9 cellular contexts compared by ENCODE assay signal in the genomic region with DNA sequence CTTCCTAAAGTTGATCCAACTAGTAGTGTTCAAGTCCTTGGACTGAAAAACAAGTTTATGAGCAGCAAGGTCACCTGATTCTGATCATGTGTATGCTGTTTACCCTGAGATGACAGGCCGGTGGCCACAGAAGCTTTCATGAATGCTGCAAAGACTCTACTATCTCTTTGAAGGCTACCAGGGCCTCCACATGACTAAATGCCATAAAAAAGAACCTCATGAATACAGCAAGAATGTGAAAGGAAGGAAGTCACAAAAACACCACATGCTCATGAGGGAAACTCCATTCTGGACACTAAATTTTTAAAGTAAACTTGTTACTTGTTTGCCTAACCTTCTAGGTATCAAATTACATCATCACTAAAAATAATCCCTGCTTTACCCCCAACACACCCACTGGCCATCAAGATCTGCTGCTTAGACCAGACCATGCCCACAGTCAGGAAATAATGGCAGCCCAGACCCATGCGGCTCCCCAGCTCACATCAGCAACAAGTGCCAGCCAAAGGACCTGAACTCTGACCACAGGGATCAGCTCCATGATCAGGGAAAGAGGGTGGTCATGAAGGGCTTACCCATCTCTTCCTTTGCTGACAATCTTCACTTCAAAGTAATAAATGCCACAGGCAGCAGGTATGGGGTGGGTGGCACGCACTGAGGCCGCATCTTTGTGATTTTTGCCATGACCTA. TPM values are rescaled to one million over a fixed set of nuclear protein-coding genes. Genes with fewer than 3 reads are reported as not detected.
DNase-seq lines count a peak whose midpoint lies in the region; ATAC-seq and TF ChIP-seq lines count a peak whose summit lies in the region.
"Had no signal": no experiment of that assay in that cellular context is flagged by ENCODE, and none has a peak within 500 bp of the region (broad histone marks: within the 10 kb centered on the region; RNA-seq: fewer than 3 reads in every experiment).

No MANE protein-coding gene starts in this region.

- no peak for ATAC-seq in CD4-positive, CD25-positive, alpha-beta regulatory T cell (ENCODE audit: low read depth in 2 of 2)
- ATAC-seq in HG03159 (IDR thresholded peaks at IDR 0.05; ENCODE audit: unreplicated experiment): no peak
- ATAC-seq in HG03097 (IDR thresholded peaks at IDR 0.05; ENCODE audit: low FRiP score, unreplicated experiment): no peak
- ATAC-seq in GM18868 (IDR thresholded peaks at IDR 0.05; ENCODE audit: unreplicated experiment): no peak

- peak in 1 of 3 donors; percentile 23 for DNase-seq in CD4-positive, CD25-positive, alpha-beta regulatory T cell
- DNase-seq in NAMALWA (ENCODE audit: low spot score) (peak; percentile 10), dorsolateral prefrontal cortex (no peak), cerebellum (ENCODE audit: low spot score) (no peak)
- DNase-seq: NCI-H1930 had no signal

- no peaks in the 10 kb centered on the region for H3K9me3 Mint-ChIP-seq in CD4-positive, CD25-positive, alpha-beta regulatory T cell
- no peaks in the 10 kb centered on the region for H3K9me3 Mint-ChIP-seq in nephron

- H3K4me3 ChIP-seq in CD4-positive, CD25-positive, alpha-beta regulatory T cell (ENCODE audit: low read depth, low read length): peak overlapping the region; percentile 80
- H3K4me3 ChIP-seq in dorsolateral prefrontal cortex: peak overlapping the region in 57 of 59 donors; percentile 62 to 100 (median 93)

- peak overlapping the region in 2 of 3 donors; percentile 54 to 91 for H3K27ac Mint-ChIP-seq in CD4-positive, CD25-positive, alpha-beta regulatory T cell
- peak overlapping the region in 2 of 3 experiments; percentile 42 to 68 for H3K27ac Mint-ChIP-seq in nephron

- H3K4me3 Mint-ChIP-seq in CD4-positive, CD25-positive, alpha-beta regulatory T cell: peak overlapping the region; percentile 92 to 99 (median 94)
- H3K4me3 Mint-ChIP-seq in nephron: peak overlapping the region; percentile 87 to 94 (median 90)

- peaks cover 8% of the 10 kb centered on the region for H3K36me3 ChIP-seq in CD4-positive, CD25-positive, alpha-beta regulatory T cell (ENCODE audit: control insufficient read depth, insufficient read depth, low read length)

- peaks cover 13 to 64% (median 42%) of the 10 kb centered on the region in 4 donors for H3K4me1 Mint-ChIP-seq in CD4-positive, CD25-positive, alpha-beta regulatory T cell
- peaks cover 19% of the 10 kb centered on the region for H3K4me1 Mint-ChIP-seq in nephron

- H3K27ac ChIP-seq in CD4-positive, CD25-positive, alpha-beta regulatory T cell (ENCODE audit: insufficient read depth, low read length, poor library complexity, severe bottlenecking): no peak overlapping the region
- no peak overlapping the region for H3K27ac ChIP-seq in dorsolateral prefrontal cortex

- intact Hi-C loops in dorsolateral prefrontal cortex (cut with DNase I): loop anchor here (5.0 kb wide), 4 partner anchors 83 to 432 kb away; a partner anchor contains a TSS

- H3K9me3 ChIP-seq in CD4-positive, CD25-positive, alpha-beta regulatory T cell (ENCODE audit: control insufficient read depth in 2 of 2, low read length in 2 of 2): no peaks in the 10 kb centered on the region

- peaks cover 19% of the 10 kb centered on the region for H3K36me3 Mint-ChIP-seq in CD4-positive, CD25-positive, alpha-beta regulatory T cell
- H3K36me3 Mint-ChIP-seq in nephron (ENCODE audit: low read depth): peaks cover 44% of the 10 kb centered on the region

- no peak for TF ChIP-seq CTCF in dorsolateral prefrontal cortex (IDR thresholded peaks at IDR 0.05 in 54 of 56, conservative IDR thresholded peaks at IDR 0.05 in 2 of 56; ENCODE audit: low read depth in 1 of 56, partially characterized antibody in 56 of 56)
- no peak for TF ChIP-seq CTCF in nephron (IDR thresholded peaks at IDR 0.05; ENCODE audit: unreplicated experiment in 3 of 3)

- no peaks in the 10 kb centered on the region for H3K27me3 Mint-ChIP-seq in CD4-positive, CD25-positive, alpha-beta regulatory T cell
- H3K27me3 Mint-ChIP-seq in nephron (ENCODE audit: low read depth): no peaks in the 10 kb centered on the region

- no peaks in the 10 kb centered on the region for H3K27me3 ChIP-seq in CD4-positive, CD25-positive, alpha-beta regulatory T cell (ENCODE audit: control insufficient read depth, insufficient read depth, low read length)
- H3K27me3 ChIP-seq in dorsolateral prefrontal cortex: no peaks in the 10 kb centered on the region

- peaks cover 59% of the 10 kb centered on the region for H3K4me1 ChIP-seq in CD4-positive, CD25-positive, alpha-beta regulatory T cell (ENCODE audit: control insufficient read depth, insufficient read depth, low read length, poor library complexity, severe bottlenecking)

RNA-seq across cellular contexts. Expression of a gene that starts 1.4 kb away (rescaled TPM):
- total RNA-seq in CD4-positive, CD25-positive, alpha-beta regulatory T cell: 29.4 TPM
- 10 to 100 TPM in 1 of 4 donors, 1 to 10 TPM in 3; 7.3 to 10.0 (median 8.0) TPM for polyA plus RNA-seq in CD4-positive, CD25-positive, alpha-beta regulatory T cell
- 10 to 100 TPM; 13.9 to 32.6 (median 21.2) TPM for total RNA-seq in dorsolateral prefrontal cortex
- total RNA-seq in cerebellum: 8.3 TPM

RNA-seq across cellular contexts. Expression of a gene that starts 1.7 kb away (rescaled TPM):
- total RNA-seq in CD4-positive, CD25-positive, alpha-beta regulatory T cell: 0.39 TPM
- not detected for polyA plus RNA-seq in CD4-positive, CD25-positive, alpha-beta regulatory T cell
- total RNA-seq in dorsolateral prefrontal cortex (10 to 100 TPM in 26 of 120 experiments, 1 to 10 TPM in 94; 3.1 to 16.5 (median 8.5) TPM), cerebellum (4.1 TPM)

RNA-seq across cellular contexts. Expression of a gene that starts 37.1 kb away (rescaled TPM):
- total RNA-seq in CD4-positive, CD25-positive, alpha-beta regulatory T cell: 32.2 TPM
- 100 to 1,000 TPM; 132 to 166 (median 141) TPM for polyA plus RNA-seq in CD4-positive, CD25-positive, alpha-beta regulatory T cell
- 10 to 100 TPM; 17.7 to 30.0 (median 24.0) TPM for total RNA-seq in dorsolateral prefrontal cortex
- total RNA-seq in cerebellum: 17.4 TPM

RNA-seq across cellular contexts. Expression of a gene that starts 41.7 kb away (rescaled TPM):
- 48.5 TPM for total RNA-seq in CD4-positive, CD25-positive, alpha-beta regulatory T cell
- polyA plus RNA-seq in CD4-positive, CD25-positive, alpha-beta regulatory T cell: 100 to 1,000 TPM; 115 to 158 (median 131) TPM
- total RNA-seq in dorsolateral prefrontal cortex: 10 to 100 TPM; 51.7 to 88.9 (median 72.2) TPM
- total RNA-seq in cerebellum: 83.3 TPM

RNA-seq across cellular contexts. Expression of a gene that starts 42.5 kb away (rescaled TPM):
- 79.9 TPM for total RNA-seq in CD4-positive, CD25-positive, alpha-beta regulatory T cell
- 10 to 100 TPM; 13.5 to 17.1 (median 14.6) TPM for polyA plus RNA-seq in CD4-positive, CD25-positive, alpha-beta regulatory T cell
- total RNA-seq in dorsolateral prefrontal cortex (10 to 100 TPM; 40.0 to 88.4 (median 54.9) TPM), cerebellum (25.0 TPM)
